Comparison of ENCODE assay signal across 8 cellular contexts in genomic region chr12:66352197-66352596, GRCh38. TPM values are rescaled to one million over a fixed set of nuclear protein-coding genes. Genes with fewer than 3 reads are reported as not detected.
DNase-seq lines count a peak whose midpoint lies in the region; ATAC-seq, FAIRE-seq and TF ChIP-seq lines count a peak whose summit lies in the region.

No MANE protein-coding gene starts in this region.

- no peak overlapping the region for H3K9ac ChIP-seq in K562 (ENCODE audit: insufficient read depth in 1 of 2, low read depth in 2 of 2, low read length in 2 of 2)
- no peak overlapping the region for H3K9ac ChIP-seq in mesendoderm (ENCODE audit: low read length)

- in situ Hi-C loops in K562 (cut with MboI) = no loop called here

- no peaks in the 10 kb centered on the region for H3K4me1 ChIP-seq in K562 (replicated peaks in 1 of 2; ENCODE audit: control insufficient read depth in 2 of 2, insufficient read depth in 2 of 2, low read length in 2 of 2)
- no peaks in the 10 kb centered on the region for H3K4me1 ChIP-seq in mesendoderm (ENCODE audit: control insufficient read depth, low read depth, low read length)

- H2AFZ ChIP-seq in K562 (ENCODE audit: low read depth, low read length) = no peak overlapping the region

- TF ChIP-seq RAD21 in K562 (CRISPR knock-in tag; conservative IDR thresholded peaks at IDR 0.05 in 1 of 2, IDR thresholded peaks at IDR 0.05 in 1 of 2) = peak in 1 of 2 experiments; percentile 38; a peak in 1 of 4 replicates

- H3K18ac ChIP-seq in mesendoderm (ENCODE audit: low read length) = no peak overlapping the region

- FAIRE-seq in K562 (lab: Jason Lieb, UNC) = no peak

- no peak for TF ChIP-seq POLR2A in K562 (conservative IDR thresholded peaks at IDR 0.05)

- H4K8ac ChIP-seq in mesendoderm (ENCODE audit: low read depth, low read length) = no peak overlapping the region

- H4K5ac ChIP-seq in mesendoderm (ENCODE audit: low read length) = no peak overlapping the region

- H3K4me3 ChIP-seq in K562 = no peak overlapping the region
- H3K4me3 ChIP-seq in mesendoderm (ENCODE audit: low read length) = no peak overlapping the region

- H3K4ac ChIP-seq in mesendoderm (ENCODE audit: low read depth, low read length) = no peak overlapping the region

- no TSS peak for BruUV-seq in K562 (replicated peaks; lab: Mats Ljungman, UMichigan)

- H2BK15ac ChIP-seq in mesendoderm (replicated peaks; ENCODE audit: low read depth) = no peak overlapping the region

- no peak overlapping the region for H2BK5ac ChIP-seq in mesendoderm (ENCODE audit: low read length)

- H3K4me2 ChIP-seq in K562 (ENCODE audit: insufficient read depth, low read length) (no peak overlapping the region), mesendoderm (ENCODE audit: low read length) (no peak overlapping the region)

- intact Hi-C loops in K562 (cut with micrococcal nuclease) = loop anchor here (10.0 kb wide), 1 partner anchor 333 kb away; no protein-coding TSS in a partner anchor

- H2AK5ac ChIP-seq in mesendoderm (ENCODE audit: low read length) = no peak overlapping the region

- no peaks in the 10 kb centered on the region for H3K79me2 ChIP-seq in K562 (ENCODE audit: control insufficient read depth, insufficient read depth, low read length)
- H3K79me2 ChIP-seq in mesendoderm (ENCODE audit: control insufficient read depth, insufficient read depth, low read length) = no peaks in the 10 kb centered on the region

- peaks cover 2 to 7% of the 10 kb centered on the region in 2 experiments; a peak in 2 of 5 replicates for H3K27me3 ChIP-seq in K562 (ENCODE audit: control insufficient read depth in 2 of 2, insufficient read depth in 2 of 2, low read length in 2 of 2)
- H3K27me3 ChIP-seq in mesendoderm (ENCODE audit: insufficient read depth, low read length, poor library complexity) = no peaks in the 10 kb centered on the region

- peak; percentile 31 to 42 (median 33); a peak in 4 of 6 replicates for TF ChIP-seq CTCF in K562 (IDR thresholded peaks at IDR 0.05 in 2 of 3, conservative IDR thresholded peaks at IDR 0.05 in 1 of 3; ENCODE audit: insufficient read depth in 2 of 3, low read depth in 1 of 3, low read length in 3 of 3)

- DNase-seq in NCI-H345 treated with DMSO at 0.1 percent for 48 hours (lab: John Stamatoyannopoulos, UW; ENCODE audit: unreplicated experiment) = peak; percentile 3
- DNase-seq in NCI-H345 (lab: John Stamatoyannopoulos, UW) = no peak
- DNase-seq in Kasumi-1 (lab: John Stamatoyannopoulos, UW) = peak; percentile 54 to 65
- DNase-seq in K562 (ENCODE audit: extremely low read depth in 1 of 4, low spot score in 3 of 4) = peak in 2 of 4 experiments; percentile 22 to 37
- peak; percentile 75 for DNase-seq in mesendoderm
- DNase-seq in activated CD8-positive, alpha-beta memory T cell treated with anti-CD3 and anti-CD28 coated beads, Interleukin-2, amount 50 U/mL, for 48 hours = no peak

- H3K36me3 ChIP-seq in K562 (ENCODE audit: control insufficient read depth, insufficient read depth, low read length) (no peaks in the 10 kb centered on the region), mesendoderm (ENCODE audit: control insufficient read depth, insufficient read depth, low read length) (no peaks in the 10 kb centered on the region)

- no peak overlapping the region for H3K56ac ChIP-seq in mesendoderm (ENCODE audit: low read length)

- H3K9me1 ChIP-seq in K562 (ENCODE audit: control insufficient read depth, insufficient read depth, low read length) = no peaks in the 10 kb centered on the region

- peak; percentile 86 for ATAC-seq in K562
- ATAC-seq in GM21576 (IDR thresholded peaks at IDR 0.05; ENCODE audit: unreplicated experiment) = no peak
- ATAC-seq in GM21717 (IDR thresholded peaks at IDR 0.05; ENCODE audit: unreplicated experiment) = no peak

- no peak overlapping the region for H3K23ac ChIP-seq in mesendoderm (ENCODE audit: low read length)

- TF ChIP-seq EP300 in K562 (IDR thresholded peaks at IDR 0.05; ENCODE audit: low read length) = no peak

- POLR2A ChIA-PET in K562 (lab: Yijun Ruan, JAX) = no interaction called here

- 14% methylated on average over 7 of the region's 9 CpGs for WGBS in K562 (ENCODE audit: insufficient coverage, low coverage, missing lambda C conversion rate)
- no CpG with 5 or more reads among the region's 9 CpGs for WGBS in mesendoderm (ENCODE audit: extremely low coverage, insufficient coverage, low lambda C conversion rate)

- H3K9me3 ChIP-seq in K562 (replicated peaks; ENCODE audit: control insufficient read depth, insufficient read depth, low read depth, low read length) = no peaks in the 10 kb centered on the region

- no peaks in the 10 kb centered on the region for H3K79me1 ChIP-seq in mesendoderm (ENCODE audit: low read length)

- no peak overlapping the region for H2BK120ac ChIP-seq in mesendoderm (ENCODE audit: low read depth, low read length)

- no peaks in the 10 kb centered on the region for H4K20me1 ChIP-seq in K562 (replicated peaks; ENCODE audit: control insufficient read depth, insufficient read depth, low read length)

- H3K27ac ChIP-seq in K562 (ENCODE audit: extremely low read depth, low read depth, low read length) = no peak overlapping the region
- H3K27ac ChIP-seq in mesendoderm (ENCODE audit: low read depth, low read length) = no peak overlapping the region

- CTCF ChIA-PET in K562 (lab: Yijun Ruan, JAX; ENCODE audit: low intra/inter-chr PET ratio) = interaction anchor here (1.0 kb wide), 1 partner anchor 57 kb away, joined by 4 read pairs; no protein-coding TSS in a partner anchor

TF ChIP-seq in K562, 482 proteins besides CTCF, POLR2A, EP300 and RAD21:
- TF ChIP-seq ZNF583 (CRISPR knock-in tag; IDR thresholded peaks at IDR 0.05) = no peak
- TF ChIP-seq SMC3 (conservative IDR thresholded peaks at IDR 0.05; ENCODE audit: insufficient read depth, low read depth, low read length) = peak; percentile 32; the same call in 1 of the 2 replicates

RNA-seq across cellular contexts. Expression of gene HELB, which starts 49.9 kb away (rescaled TPM):
- total RNA-seq in K562 (2011; cell fraction: chromatin; rRNA removed; ENCODE audit: low replicate concordance) = 8.3 and 35.0 TPM in 2 replicates
- total RNA-seq in K562 (2011; cell fraction: nucleolus; rRNA removed) = 3.5 and 6.6 TPM in 2 replicates
- 12.2 and 23.0 TPM in 2 replicates for total RNA-seq in K562 (2011; cell fraction: nucleoplasm; rRNA removed)
- total RNA-seq in K562 (2014; rRNA removed) (2.4 and 2.9 TPM in 2 replicates), K562 (2014; rRNA removed; fragmentation: Illumina TruSeq; extraction: Trizol) (7.6 and 9.0 TPM in 2 replicates), K562 (2015; rRNA removed; fragmentation: Illumina TruSeq; extraction: Trizol) (4.8 TPM in 2 replicates), K562 (2021) (5.2 and 5.5 TPM in 2 replicates)
- polyA plus RNA-seq in K562 (2011; rRNA removed) (3.7 TPM in 2 replicates), K562 (2014; fragmentation: Illumina TruSeq; extraction: Trizol) (1.9 TPM in 2 replicates), K562 (2014; fragmentation: Nextera tagmentation; extraction: Ambion mirVana) (under 1 TPM; 0.74 to 0.99 TPM), K562 (2014; rRNA removed) (1.9 and 2.0 TPM in 2 replicates)
- polyA plus RNA-seq in K562 (2011; cell fraction: cytosol; rRNA removed) = 0.85 and 2.0 TPM in 2 replicates
- 3.4 and 3.6 TPM in 2 replicates for polyA plus RNA-seq in K562 (2011; cell fraction: nucleus; rRNA removed)
- 1.2 and 1.4 TPM in 2 replicates for polyA plus RNA-seq in K562 (2012)
- polyA minus RNA-seq in K562 (2011; rRNA and poly(A)+ RNA removed) = 13.6 TPM in 2 replicates
- polyA minus RNA-seq in K562 (2011; cell fraction: cytosol; rRNA and poly(A)+ RNA removed) = 3.8 and 4.7 TPM in 2 replicates
- polyA minus RNA-seq in K562 (2011; cell fraction: nucleus; rRNA and poly(A)+ RNA removed) = 7.5 and 12.8 TPM in 2 replicates
- polyA plus RNA-seq in mesendoderm (2013, experiment 1 of 2) = 1.8 TPM
- 1.8 TPM for polyA plus RNA-seq in mesendoderm (2013, experiment 2 of 2)

Comparison
In these comparisons a context has a peak if more than half of its experiments do, and no peak if none do; other contexts are left out.
1. DNase-seq: peak in NCI-H345 treated with DMSO at 0.1 percent for 48 hours (single experiment), Kasumi-1 (2 of 2) and mesendoderm (single experiment); none in NCI-H345 (single experiment) and activated CD8-positive, alpha-beta memory T cell treated with anti-CD3 and anti-CD28 coated beads, Interleukin-2, amount 50 U/mL, for 48 hours (single experiment).